Comparison of ENCODE assay signal across 8 cellular contexts in the genomic region with DNA sequence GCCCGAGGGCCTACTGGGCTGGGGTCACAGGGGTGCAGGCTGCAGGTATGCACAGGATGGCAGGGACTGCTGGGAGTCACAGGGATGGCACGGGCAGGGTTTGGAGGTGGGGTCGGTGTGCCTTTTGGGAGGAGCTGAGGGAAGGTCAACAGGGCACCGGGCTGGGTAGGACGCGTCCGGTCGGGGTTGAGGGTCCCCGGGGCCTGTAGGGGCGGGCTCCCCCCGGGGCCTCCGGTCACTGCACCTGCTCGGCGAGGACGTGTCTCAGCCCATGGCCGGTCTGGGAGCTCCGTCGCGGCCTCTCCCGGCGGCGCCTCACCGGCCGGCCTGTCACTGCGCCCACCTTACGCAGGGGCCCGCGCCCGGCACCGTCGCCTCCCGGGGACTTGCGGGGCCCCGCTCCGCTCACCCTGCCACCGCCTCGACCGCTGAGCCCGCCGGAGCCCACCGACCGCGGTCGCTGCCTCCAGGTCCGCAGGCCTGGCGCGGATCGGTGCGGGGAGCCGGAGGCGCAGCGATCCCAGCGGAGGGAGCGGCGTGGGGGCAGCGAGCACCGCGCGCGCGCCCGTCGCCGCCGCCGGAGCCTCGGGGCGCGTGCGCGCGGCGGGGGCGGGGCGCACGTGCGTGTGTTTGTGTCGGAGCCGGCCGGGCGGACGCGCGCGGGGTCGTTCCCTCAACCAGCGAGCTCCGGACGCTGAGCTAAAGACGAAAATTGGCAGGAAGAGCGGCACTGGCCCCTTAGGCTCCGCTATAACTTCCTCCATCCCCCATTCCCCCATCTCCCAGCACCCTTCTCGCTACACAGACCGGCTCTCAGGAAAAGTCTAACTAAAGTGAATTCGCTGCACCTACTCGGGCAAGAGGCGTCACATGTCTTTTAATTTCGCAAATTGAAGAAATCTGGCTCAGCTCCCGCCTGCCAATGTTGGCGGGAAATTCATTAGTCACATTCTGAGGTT. TPM values are rescaled to one million over a fixed set of nuclear protein-coding genes. Genes with fewer than 3 reads are reported as not detected.
DNase-seq lines count a peak whose midpoint lies in the region; ATAC-seq, FAIRE-seq and TF ChIP-seq lines count a peak whose summit lies in the region.

A gene with protein sequence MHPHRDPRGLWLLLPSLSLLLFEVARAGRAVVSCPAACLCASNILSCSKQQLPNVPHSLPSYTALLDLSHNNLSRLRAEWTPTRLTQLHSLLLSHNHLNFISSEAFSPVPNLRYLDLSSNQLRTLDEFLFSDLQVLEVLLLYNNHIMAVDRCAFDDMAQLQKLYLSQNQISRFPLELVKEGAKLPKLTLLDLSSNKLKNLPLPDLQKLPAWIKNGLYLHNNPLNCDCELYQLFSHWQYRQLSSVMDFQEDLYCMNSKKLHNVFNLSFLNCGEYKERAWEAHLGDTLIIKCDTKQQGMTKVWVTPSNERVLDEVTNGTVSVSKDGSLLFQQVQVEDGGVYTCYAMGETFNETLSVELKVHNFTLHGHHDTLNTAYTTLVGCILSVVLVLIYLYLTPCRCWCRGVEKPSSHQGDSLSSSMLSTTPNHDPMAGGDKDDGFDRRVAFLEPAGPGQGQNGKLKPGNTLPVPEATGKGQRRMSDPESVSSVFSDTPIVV (minus strand): TSS at position 552 of the 959 bp plus-strand sequence. CDS start 815 bp downstream, outside the sequence.

- H2AFZ ChIP-seq in H1 (ENCODE audit: low read length): peak within 1 kb of the TSS; percentile 95

- no peaks in the 10 kb centered on the region for H3K9me3 ChIP-seq in CD4-positive, CD25-positive, alpha-beta regulatory T cell (ENCODE audit: control insufficient read depth in 2 of 2, low read length in 2 of 2)
- no peaks in the 10 kb centered on the region for H3K9me3 ChIP-seq in H1 (ENCODE audit: insufficient read depth in 2 of 2, low read depth in 1 of 2, low read length in 1 of 2)
- H3K9me3 ChIP-seq in mononuclear cell (ENCODE audit: low read depth, low read length): no peaks in the 10 kb centered on the region

- peak within 1 kb of the TSS; percentile 79 for H3K4me3 ChIP-seq in CD4-positive, CD25-positive, alpha-beta regulatory T cell (ENCODE audit: low read depth, low read length)
- H3K4me3 ChIP-seq in H1 (ENCODE audit: extremely low read depth in 1 of 4, insufficient read depth in 2 of 4, low read depth in 3 of 4, low read length in 4 of 4): peak within 1 kb of the TSS; percentile 77 to 87 (median 81)
- H3K4me3 ChIP-seq in mononuclear cell (ENCODE audit: low read length): peak within 1 kb of the TSS; percentile 50

- POLR2A ChIA-PET in activated CD8-positive, alpha-beta T cell treated with anti-CD3 and anti-CD28 coated beads, Interleukin-2, amount 10 ng/mL, durations not matched to agents 7 days and 5 days (lab: Charles Lee): interaction anchor here (1.0 kb wide), 1 partner anchor 14 kb away, joined by 3 read pairs; no protein-coding TSS in a partner anchor
- POLR2A ChIA-PET in H1 (lab: Charles Lee; ENCODE audit: partially characterized antibody): interaction anchor here (0.7 to 2.2 kb wide), 9 partner anchors 8 to 84 kb away, joined by 3 to 20 read pairs (median 7); a partner anchor contains a TSS

- no peak within 1 kb of the TSS for H2BK120ac ChIP-seq in H1 (replicated peaks; ENCODE audit: low read depth, low read length)

- H3K4me3 Mint-ChIP-seq in CD4-positive, CD25-positive, alpha-beta regulatory T cell: peak within 1 kb of the TSS; percentile 91 to 95 (median 94)
- H3K4me3 Mint-ChIP-seq in activated CD8-positive, alpha-beta T cell treated with anti-CD3 and anti-CD28 coated beads, Interleukin-2, amount 10 ng/mL, durations not matched to agents 7 days and 5 days: peak within 1 kb of the TSS; percentile 79

- H4K91ac ChIP-seq in H1 (replicated peaks; ENCODE audit: insufficient read length, low read length): no peak within 1 kb of the TSS

- peak within 1 kb of the TSS; percentile 89 to 93 (median 90) for H3K27ac Mint-ChIP-seq in CD4-positive, CD25-positive, alpha-beta regulatory T cell
- H3K27ac Mint-ChIP-seq in activated CD8-positive, alpha-beta T cell treated with anti-CD3 and anti-CD28 coated beads, Interleukin-2, amount 10 ng/mL, durations not matched to agents 7 days and 5 days: peak within 1 kb of the TSS; percentile 68

- H3K23ac ChIP-seq in H1 (ENCODE audit: insufficient read length): no peak within 1 kb of the TSS

- H3K4me2 ChIP-seq in H1 (ENCODE audit: insufficient read depth in 1 of 2, low read depth in 2 of 2, low read length in 2 of 2): peak within 1 kb of the TSS; percentile 90 to 97

- peaks cover 2 to 7% of the 10 kb centered on the region in 2 experiments for H4K20me1 ChIP-seq in H1 (replicated peaks in 1 of 2; ENCODE audit: control insufficient read depth in 1 of 2, insufficient read depth in 2 of 2, low read length in 2 of 2)

- H2BK12ac ChIP-seq in H1 (ENCODE audit: low read depth, low read length): 0 out of 2 replicates have a peak within 1 kb of the TSS, but pooled peaks have one; percentile 9

- H3K79me2 ChIP-seq in H1 (ENCODE audit: control insufficient read depth in 1 of 2, insufficient read depth in 2 of 2, low read length in 2 of 2): no peaks in the 10 kb centered on the region

- 0 out of 2 replicates have a peak within 1 kb of the TSS, but pooled peaks have one; percentile 16 for H2BK15ac ChIP-seq in H1 (ENCODE audit: low read length)

- no peak within 1 kb of the TSS for H2BK20ac ChIP-seq in H1 (ENCODE audit: low read length)

- H3K27ac ChIP-seq in CD4-positive, CD25-positive, alpha-beta regulatory T cell (ENCODE audit: insufficient read depth, low read length, poor library complexity, severe bottlenecking): peak within 1 kb of the TSS; percentile 50
- H3K27ac ChIP-seq in H1 (ENCODE audit: low read depth, low read length): no peak within 1 kb of the TSS

- H3K56ac ChIP-seq in H1 (replicated peaks; ENCODE audit: insufficient read length, low read depth, low read length): peak within 1 kb of the TSS; percentile 55

- no peak within 1 kb of the TSS for H3K14ac ChIP-seq in H1 (ENCODE audit: insufficient read length)

- no peak within 1 kb of the TSS for H2BK5ac ChIP-seq in H1 (ENCODE audit: low read depth, low read length)

- CTCF ChIA-PET in activated CD8-positive, alpha-beta T cell treated with anti-CD3 and anti-CD28 coated beads, Interleukin-2, amount 10 ng/mL, durations not matched to agents 7 days and 5 days (lab: Charles Lee): interaction anchor here (1.7 to 33.2 kb wide), 4 partner anchors 9 to 131 kb away, joined by 6 to 1507 read pairs (median 243); a partner anchor contains a TSS
- CTCF ChIA-PET in H1 (lab: Charles Lee; ENCODE audit: partially characterized antibody): interaction anchor here (1.1 to 43.7 kb wide), 6 partner anchors 1 to 475 kb away, joined by 3 to 1755 read pairs (median 334); a partner anchor contains a TSS

- ATAC-seq in CD4-positive, CD25-positive, alpha-beta regulatory T cell (ENCODE audit: low read depth in 2 of 2): peak; percentile 68 to 73
- ATAC-seq in GM21515 (IDR thresholded peaks at IDR 0.05; ENCODE audit: unreplicated experiment) (peak; percentile 46), HG02870 (IDR thresholded peaks at IDR 0.05; ENCODE audit: unreplicated experiment) (no peak)
- peak; percentile 70 for ATAC-seq in activated CD8-positive, alpha-beta T cell treated with anti-CD3 and anti-CD28 coated beads, Interleukin-2, amount 10 ng/mL, durations not matched to agents 7 days and 5 days

- no peak for TF ChIP-seq RAD21 in H1 (IDR thresholded peaks at IDR 0.05 in 1 of 2, conservative IDR thresholded peaks at IDR 0.05 in 1 of 2; ENCODE audit: low read depth in 2 of 2, low read length in 2 of 2)

- peak within 1 kb of the TSS; percentile 17 to 83 (median 50) for H3K9ac ChIP-seq in H1 (replicated peaks in 1 of 4; ENCODE audit: extremely low read depth in 1 of 4, low read depth in 3 of 4, low read length in 3 of 4)

- peaks cover 43% of the 10 kb centered on the region for H3K4me1 ChIP-seq in CD4-positive, CD25-positive, alpha-beta regulatory T cell (ENCODE audit: control insufficient read depth, insufficient read depth, low read length, poor library complexity, severe bottlenecking)
- peaks cover 0 to 7% (median 3%) of the 10 kb centered on the region in 4 experiments; a peak in 1 of 7 replicates for H3K4me1 ChIP-seq in H1 (replicated peaks in 1 of 4; ENCODE audit: control insufficient read depth in 3 of 4, insufficient read depth in 4 of 4, low read length in 3 of 4)
- peaks cover 19% of the 10 kb centered on the region for H3K4me1 ChIP-seq in mononuclear cell (ENCODE audit: insufficient read depth, low read length)

- no peak within 1 kb of the TSS; the same call in 1 of the 2 replicates for H4K8ac ChIP-seq in H1 (ENCODE audit: extremely low read depth, insufficient read depth, low read length)

- peak within 1 kb of the TSS; percentile 20 for H3K4ac ChIP-seq in H1 (replicated peaks; ENCODE audit: insufficient read length, low read depth, low read length)

- no peak for FAIRE-seq in H1 (lab: Jason Lieb, UNC)

- no peaks in the 10 kb centered on the region for H3K79me1 ChIP-seq in H1 (ENCODE audit: low read depth, low read length)

- peaks cover 12 to 71% (median 48%) of the 10 kb centered on the region in 4 donors for H3K4me1 Mint-ChIP-seq in CD4-positive, CD25-positive, alpha-beta regulatory T cell
- H3K4me1 Mint-ChIP-seq in activated CD8-positive, alpha-beta T cell treated with anti-CD3 and anti-CD28 coated beads, Interleukin-2, amount 10 ng/mL, durations not matched to agents 7 days and 5 days (ENCODE audit: low read depth): peaks cover 39% of the 10 kb centered on the region

- no peak within 1 kb of the TSS for H2AK5ac ChIP-seq in H1 (ENCODE audit: low read depth, low read length)

- peaks cover 10% of the 10 kb centered on the region for H3K23me2 ChIP-seq in H1 (ENCODE audit: low read depth, low read length)

- H3K27me3 ChIP-seq in CD4-positive, CD25-positive, alpha-beta regulatory T cell (ENCODE audit: control insufficient read depth, insufficient read depth, low read length): no peaks in the 10 kb centered on the region
- peaks cover 0 to 23% (median 15%) of the 10 kb centered on the region in 4 experiments; a peak in 6 of 7 replicates for H3K27me3 ChIP-seq in H1 (replicated peaks in 1 of 4; ENCODE audit: control insufficient read depth in 3 of 4, extremely low read depth in 1 of 4, insufficient read depth in 3 of 4, low read length in 3 of 4)
- no peaks in the 10 kb centered on the region for H3K27me3 ChIP-seq in mononuclear cell (ENCODE audit: insufficient read depth, low read length)

- peaks cover 11% of the 10 kb centered on the region for H3K36me3 ChIP-seq in CD4-positive, CD25-positive, alpha-beta regulatory T cell (ENCODE audit: control insufficient read depth, insufficient read depth, low read length)
- H3K36me3 ChIP-seq in H1 (ENCODE audit: control insufficient read depth in 2 of 4, insufficient read depth in 4 of 4, low read length in 3 of 4): no peaks in the 10 kb centered on the region

- H3K36me3 Mint-ChIP-seq in CD4-positive, CD25-positive, alpha-beta regulatory T cell: peaks cover 22% of the 10 kb centered on the region
- peaks cover 9% of the 10 kb centered on the region for H3K36me3 Mint-ChIP-seq in activated CD8-positive, alpha-beta T cell treated with anti-CD3 and anti-CD28 coated beads, Interleukin-2, amount 10 ng/mL, durations not matched to agents 7 days and 5 days (ENCODE audit: low read depth)

- H3K27me3 Mint-ChIP-seq in CD4-positive, CD25-positive, alpha-beta regulatory T cell: peaks cover 18% of the 10 kb centered on the region
- peaks cover 12% of the 10 kb centered on the region for H3K27me3 Mint-ChIP-seq in activated CD8-positive, alpha-beta T cell treated with anti-CD3 and anti-CD28 coated beads, Interleukin-2, amount 10 ng/mL, durations not matched to agents 7 days and 5 days (ENCODE audit: low read depth)

- TF ChIP-seq CTCF in H1 (IDR thresholded peaks at IDR 0.05; ENCODE audit: control extremely low read depth in 1 of 3, insufficient read depth in 1 of 3, low read depth in 1 of 3, low read length in 3 of 3): no peak

- WGBS in H1 (ENCODE audit: extremely low coverage in 1 of 2, insufficient coverage in 1 of 2, insufficient read length in 1 of 2, insufficient replicate concordance in 2 of 2, low coverage in 1 of 2, low lambda C conversion rate in 2 of 2, missing lambda C conversion rate in 1 of 2), 2 experiments: 2% methylated on average over 23 of the region's 100 CpGs; no CpG with 5 or more reads in 1 of the 2 experiments

- peaks cover 0 to 10% (median 0%) of the 10 kb centered on the region in 7 donors for H3K9me3 Mint-ChIP-seq in CD4-positive, CD25-positive, alpha-beta regulatory T cell
- no peaks in the 10 kb centered on the region for H3K9me3 Mint-ChIP-seq in activated CD8-positive, alpha-beta T cell treated with anti-CD3 and anti-CD28 coated beads, Interleukin-2, amount 10 ng/mL, durations not matched to agents 7 days and 5 days (ENCODE audit: insufficient read depth)

- no peak within 1 kb of the TSS for H4K5ac ChIP-seq in H1 (ENCODE audit: insufficient read length, low read depth, low read length)

- TF ChIP-seq EP300 in H1 (IDR thresholded peaks at IDR 0.05; ENCODE audit: borderline replicate concordance in 1 of 2, low read depth in 2 of 2, low read length in 2 of 2): no peak

- TF ChIP-seq POLR2A in H1 (IDR thresholded peaks at IDR 0.05; ENCODE audit: control extremely low read depth in 1 of 2, low read depth in 2 of 2, low read length in 2 of 2): no peak

- H3K18ac ChIP-seq in H1 (ENCODE audit: extremely low read depth, low read length): peak within 1 kb of the TSS; percentile 78

- peak; percentile 55 to 68 (median 64) for DNase-seq in CD4-positive, CD25-positive, alpha-beta regulatory T cell
- DNase-seq in NCI-H2227 (lab: John Stamatoyannopoulos, UW; ENCODE audit: unreplicated experiment): peak; percentile 89
- peak; percentile 61 for DNase-seq in activated CD8-positive, alpha-beta T cell treated with anti-CD3 and anti-CD28 coated beads, Interleukin-2, amount 10 ng/mL, durations not matched to agents 7 days and 5 days
- peak in 1 of 2 experiments; percentile 80 for DNase-seq in H1 (ENCODE audit: low read depth in 1 of 2, low spot score in 2 of 2)
- peak; percentile 60 for DNase-seq in stimulated activated naive CD4-positive, alpha-beta T cell treated with Interleukin-2 at 50 U/mL for 16 hours (lab: John Stamatoyannopoulos, UW)

RNA-seq across cellular contexts. Expression of the gene that starts here (rescaled TPM):
- 6.6 TPM for total RNA-seq in CD4-positive, CD25-positive, alpha-beta regulatory T cell
- 10 to 100 TPM in 3 of 4 donors, 1 to 10 TPM in 1; 5.2 to 17.1 (median 11.8) TPM for polyA plus RNA-seq in CD4-positive, CD25-positive, alpha-beta regulatory T cell
- 1 to 10 TPM; 1.6 to 2.2 TPM for total RNA-seq in activated CD8-positive, alpha-beta T cell treated with anti-CD3 and anti-CD28 coated beads, Interleukin-2, amount 10 ng/mL, durations not matched to agents 7 days and 5 days
- 2.4 and 2.7 TPM in 2 replicates for total RNA-seq in H1 (2021; fragmentation: NEBNext Ultra II Directional; extraction: Animal tissue kit (Norgen Biotek cat#: 25700))
- 1.5 and 2.4 TPM in 2 replicates for polyA plus RNA-seq in H1 (2011; rRNA removed)
- polyA plus RNA-seq in H1 (2011; cell fraction: cytosol; rRNA removed): 1.6 TPM
- polyA plus RNA-seq in H1 (2011; cell fraction: nucleus; rRNA removed): 1.8 TPM
- polyA plus RNA-seq in H1 (2012, experiment 1 of 2): 1.7 to 2.4 TPM (median 2.2 TPM) in 4 replicates
- 1.6 TPM for polyA plus RNA-seq in H1 (2012, experiment 2 of 2)
- 1.8 TPM for polyA plus RNA-seq in H1 (2013, experiment 1 of 2)
- polyA plus RNA-seq in H1 (2013, experiment 2 of 2): 2.0 TPM
- 2.8 and 3.4 TPM in 2 replicates for polyA minus RNA-seq in H1 (2011; rRNA and poly(A)+ RNA removed)
- polyA minus RNA-seq in H1 (2011; cell fraction: cytosol; rRNA and poly(A)+ RNA removed): 1.5 TPM
- 2.6 TPM for polyA minus RNA-seq in H1 (2011; cell fraction: nucleus; rRNA and poly(A)+ RNA removed)
- 9.2 TPM for total RNA-seq in mononuclear cell
